In genomic region chr10:67955614-67956013, GRCh38 we compare ENCODE assay signal across 36 cellular contexts.
"Had no signal": no experiment of that assay in that cellular context is flagged by ENCODE, and none has a peak within 500 bp of the region (broad histone marks: within the 10 kb centered on the region; RNA-seq: fewer than 3 reads in every experiment).

No MANE protein-coding gene starts in this region.

- H3K4me3 Mint-ChIP-seq: activated CD4-positive, alpha-beta memory T cell treated with anti-CD3 and anti-CD28 coated beads, Interleukin-2, amount 10 ng/mL, durations not matched to agents 7 days and 5 days; activated CD4-positive, alpha-beta T cell treated with anti-CD3 and anti-CD28 coated beads for 36 hours; activated CD4-positive, alpha-beta T cell treated with anti-CD3 and anti-CD28 coated beads, Interleukin-2, amount 10 ng/mL, durations not matched to agents 7 days and 5 days; activated CD8-positive, alpha-beta memory T cell treated with anti-CD3 and anti-CD28 coated beads, Interleukin-2, amount 10 ng/mL, durations not matched to agents 7 days and 5 days; activated CD8-positive, alpha-beta T cell treated with anti-CD3 and anti-CD28 coated beads, Interleukin-2, amount 10 ng/mL, durations not matched to agents 7 days and 5 days; activated naive CD4-positive, alpha-beta T cell treated with anti-CD3 and anti-CD28 coated beads for 36 hours; activated naive CD8-positive, alpha-beta T cell treated with anti-CD3 and anti-CD28 coated beads for 36 hours; activated T-cell treated with anti-CD3 and anti-CD28 coated beads, Interleukin-2, amount 50 U/mL, for 24 hours; brain; central memory CD8-positive, alpha-beta T cell; T-helper 2 cell treated with Interferon-gamma antibody and Interleukin-4, amounts not matched to agents 5 μg/mL and 100 μg/mL, for 36 hours; WTC11 had no signal

- DNase-seq: activated CD4-positive, alpha-beta memory T cell treated with anti-CD3 and anti-CD28 coated beads, Interleukin-2, amount 10 ng/mL, durations not matched to agents 7 days and 5 days; activated CD4-positive, alpha-beta T cell treated with anti-CD3 and anti-CD28 coated beads for 1 hour; activated CD4-positive, alpha-beta T cell treated with anti-CD3 and anti-CD28 coated beads for 36 hours; activated CD4-positive, alpha-beta T cell treated with anti-CD3 and anti-CD28 coated beads for 48 hours; activated CD4-positive, alpha-beta T cell treated with anti-CD3 and anti-CD28 coated beads, Interleukin-2, amount 10 ng/mL, durations not matched to agents 7 days and 5 days; activated CD4-positive, alpha-beta T cell treated with anti-CD3 and anti-CD28 coated beads, Interleukin-2, amount 50 U/mL, for 48 hours; activated CD4-positive, CD25-positive, alpha-beta regulatory T cell; activated CD8-positive, alpha-beta memory T cell treated with anti-CD3 and anti-CD28 coated beads for 24 hours; activated CD8-positive, alpha-beta memory T cell treated with anti-CD3 and anti-CD28 coated beads, Interleukin-2, amount 10 ng/mL, durations not matched to agents 7 days and 5 days; activated CD8-positive, alpha-beta memory T cell treated with anti-CD3 and anti-CD28 coated beads, Interleukin-2, amount 50 U/mL, for 48 hours; activated CD8-positive, alpha-beta T cell treated with anti-CD3 and anti-CD28 coated beads, Interleukin-2, amount 10 ng/mL, durations not matched to agents 7 days and 5 days; activated effector memory CD4-positive, alpha-beta T cell treated with anti-CD3 and anti-CD28 coated beads, Interleukin-2, amount 50 U/mL, for 16 hours; activated gamma-delta T cell treated with Interleukin-2 at 50 U/mL for 16 hours; activated naive CD4-positive, alpha-beta T cell; activated naive CD4-positive, alpha-beta T cell treated with anti-CD3 and anti-CD28 coated beads for 36 hours; activated naive CD4-positive, alpha-beta T cell treated with anti-CD3 and anti-CD28 coated beads, Interleukin-2, amount 50 U/mL, for 16 hours; activated naive CD8-positive, alpha-beta T cell treated with anti-CD3 and anti-CD28 coated beads for 36 hours; activated T-cell treated with anti-CD3 and anti-CD28 coated beads, Interleukin-2, amount 50 U/mL, for 24 hours; activated T-cell treated with anti-CD3 and anti-CD28 coated beads, Interleukin-2, amount 50 U/mL, for 48 hours; adrenal gland; amniotic stem cell; aorta; caudate nucleus; cerebellar nuclear complex; T-helper 2 cell; T-helper 9 cell; WERI-Rb-1 had no signal

- H3K4me3 ChIP-seq: adrenal gland, cardiac muscle cell had no signal

- H3K4me1 ChIP-seq: adrenal gland had no signal

- H3K27me3 Mint-ChIP-seq: activated CD4-positive, alpha-beta memory T cell treated with anti-CD3 and anti-CD28 coated beads, Interleukin-2, amount 10 ng/mL, durations not matched to agents 7 days and 5 days; activated CD4-positive, alpha-beta T cell treated with anti-CD3 and anti-CD28 coated beads for 36 hours; activated CD4-positive, alpha-beta T cell treated with anti-CD3 and anti-CD28 coated beads, Interleukin-2, amount 10 ng/mL, durations not matched to agents 7 days and 5 days; activated CD8-positive, alpha-beta memory T cell treated with anti-CD3 and anti-CD28 coated beads, Interleukin-2, amount 10 ng/mL, durations not matched to agents 7 days and 5 days; activated naive CD8-positive, alpha-beta T cell treated with anti-CD3 and anti-CD28 coated beads for 36 hours; activated T-cell treated with anti-CD3 and anti-CD28 coated beads, Interleukin-2, amount 50 U/mL, for 24 hours; brain; central memory CD8-positive, alpha-beta T cell had no signal

- H3K36me3 ChIP-seq: WERI-Rb-1 had no signal

- H3K27ac ChIP-seq: adrenal gland, cardiac muscle cell, WERI-Rb-1 had no signal

- H3K27me3 ChIP-seq: adrenal gland, cardiac muscle cell had no signal

- FAIRE-seq: bronchial epithelial cell, TTC549 had no signal

- H3K9me3 Mint-ChIP-seq: activated CD4-positive, alpha-beta memory T cell treated with anti-CD3 and anti-CD28 coated beads, Interleukin-2, amount 10 ng/mL, durations not matched to agents 7 days and 5 days; activated CD4-positive, alpha-beta T cell treated with anti-CD3 and anti-CD28 coated beads, Interleukin-2, amount 10 ng/mL, durations not matched to agents 7 days and 5 days; activated naive CD4-positive, alpha-beta T cell treated with anti-CD3 and anti-CD28 coated beads for 36 hours; activated naive CD8-positive, alpha-beta T cell treated with anti-CD3 and anti-CD28 coated beads for 36 hours; activated T-cell treated with anti-CD3 and anti-CD28 coated beads, Interleukin-2, amount 50 U/mL, for 24 hours; brain; central memory CD8-positive, alpha-beta T cell; T-helper 2 cell treated with Interferon-gamma antibody and Interleukin-4, amounts not matched to agents 5 μg/mL and 100 μg/mL, for 36 hours; WTC11 had no signal

- ATAC-seq: activated CD4-positive, alpha-beta T cell treated with anti-CD3 and anti-CD28 coated beads for 36 hours; activated CD4-positive, CD25-positive, alpha-beta regulatory T cell treated with anti-CD3 and anti-CD28 coated beads, Interleukin-2, amount 50 U/mL, for 24 hours; activated CD8-positive, alpha-beta memory T cell treated with anti-CD3 and anti-CD28 coated beads, Interleukin-2, amount 10 ng/mL, durations not matched to agents 7 days and 5 days; activated CD8-positive, alpha-beta T cell treated with anti-CD3 and anti-CD28 coated beads, Interleukin-2, amount 10 ng/mL, durations not matched to agents 7 days and 5 days; activated naive CD4-positive, alpha-beta T cell treated with anti-CD3 and anti-CD28 coated beads, Interleukin-2, amount 50 U/mL, for 72 hours; WTC11 had no signal

- H3K27ac Mint-ChIP-seq: activated CD4-positive, alpha-beta memory T cell treated with anti-CD3 and anti-CD28 coated beads, Interleukin-2, amount 10 ng/mL, durations not matched to agents 7 days and 5 days; activated CD4-positive, alpha-beta T cell treated with anti-CD3 and anti-CD28 coated beads for 36 hours; activated CD4-positive, alpha-beta T cell treated with anti-CD3 and anti-CD28 coated beads, Interleukin-2, amount 10 ng/mL, durations not matched to agents 7 days and 5 days; activated CD8-positive, alpha-beta memory T cell treated with anti-CD3 and anti-CD28 coated beads, Interleukin-2, amount 10 ng/mL, durations not matched to agents 7 days and 5 days; activated CD8-positive, alpha-beta T cell treated with anti-CD3 and anti-CD28 coated beads, Interleukin-2, amount 10 ng/mL, durations not matched to agents 7 days and 5 days; activated naive CD4-positive, alpha-beta T cell treated with anti-CD3 and anti-CD28 coated beads for 36 hours; activated naive CD4-positive, alpha-beta T cell treated with anti-CD3 and anti-CD28 coated beads, Interleukin-2, amount 50 U/mL, for 72 hours; activated naive CD8-positive, alpha-beta T cell treated with anti-CD3 and anti-CD28 coated beads for 36 hours; activated T-cell treated with anti-CD3 and anti-CD28 coated beads, Interleukin-2, amount 50 U/mL, for 24 hours; brain; T-helper 2 cell treated with Interferon-gamma antibody and Interleukin-4, amounts not matched to agents 5 μg/mL and 100 μg/mL, for 36 hours had no signal

- H3K4me1 Mint-ChIP-seq: activated CD4-positive, alpha-beta memory T cell treated with anti-CD3 and anti-CD28 coated beads, Interleukin-2, amount 10 ng/mL, durations not matched to agents 7 days and 5 days; activated CD4-positive, alpha-beta T cell treated with anti-CD3 and anti-CD28 coated beads for 36 hours; activated CD4-positive, alpha-beta T cell treated with anti-CD3 and anti-CD28 coated beads, Interleukin-2, amount 10 ng/mL, durations not matched to agents 7 days and 5 days; activated CD8-positive, alpha-beta memory T cell treated with anti-CD3 and anti-CD28 coated beads, Interleukin-2, amount 10 ng/mL, durations not matched to agents 7 days and 5 days; activated naive CD8-positive, alpha-beta T cell treated with anti-CD3 and anti-CD28 coated beads for 36 hours; brain had no signal

- H3K36me3 Mint-ChIP-seq: WTC11 had no signal

- H3K9me3 ChIP-seq: adrenal gland had no signal
